In the genomic region with DNA sequence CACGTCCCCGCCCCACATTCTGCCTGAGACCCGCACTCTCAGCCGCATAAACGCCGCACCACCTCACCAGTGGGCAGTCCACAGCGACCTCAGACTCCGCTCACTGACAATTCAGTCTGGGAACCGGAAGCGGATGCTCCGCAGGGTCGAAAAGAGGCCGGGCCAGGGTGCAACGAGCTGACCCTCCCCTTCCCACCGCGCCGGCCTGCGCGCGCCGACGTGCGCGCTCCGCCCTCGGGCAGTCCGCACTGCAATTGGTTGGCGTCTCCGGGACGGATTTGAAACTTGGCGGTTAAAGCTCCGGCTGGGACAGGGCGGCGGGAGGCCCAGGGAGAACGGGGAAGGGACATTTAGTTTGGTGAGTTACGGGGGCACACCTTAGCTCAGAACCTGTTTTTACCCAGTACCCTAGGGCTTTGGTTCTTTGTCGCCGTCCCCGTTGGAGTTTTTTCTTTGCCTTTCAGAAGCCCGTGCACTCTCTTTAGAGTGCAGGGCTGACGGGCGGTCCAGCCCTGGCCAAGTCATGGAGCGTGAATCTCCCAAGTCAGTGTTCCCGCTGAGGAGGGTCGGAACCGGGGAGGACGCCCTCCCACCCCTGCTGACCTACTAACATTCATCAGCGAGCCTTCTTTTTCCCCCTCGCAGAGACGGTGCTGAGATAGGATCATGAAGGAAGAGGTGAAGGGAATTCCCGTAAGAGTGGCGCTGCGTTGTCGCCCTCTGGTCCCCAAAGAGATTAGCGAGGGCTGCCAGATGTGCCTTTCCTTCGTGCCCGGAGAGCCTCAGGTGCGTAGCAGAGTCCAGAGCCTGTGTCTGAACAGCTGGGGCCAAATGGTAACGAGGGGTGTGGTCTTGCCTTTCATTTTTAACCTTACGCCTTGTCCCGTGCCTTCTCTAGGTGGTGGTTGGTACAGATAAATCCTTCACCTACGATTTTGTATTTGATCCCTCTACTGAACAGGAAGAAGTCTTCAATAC, we compare ENCODE assay signal across 1 cellular context.
A peak's percentile ranks its signal among the peaks of the same experiment; 100 is the strongest.
TF ChIP-seq lines count a peak whose summit lies in the region.

A gene with protein sequence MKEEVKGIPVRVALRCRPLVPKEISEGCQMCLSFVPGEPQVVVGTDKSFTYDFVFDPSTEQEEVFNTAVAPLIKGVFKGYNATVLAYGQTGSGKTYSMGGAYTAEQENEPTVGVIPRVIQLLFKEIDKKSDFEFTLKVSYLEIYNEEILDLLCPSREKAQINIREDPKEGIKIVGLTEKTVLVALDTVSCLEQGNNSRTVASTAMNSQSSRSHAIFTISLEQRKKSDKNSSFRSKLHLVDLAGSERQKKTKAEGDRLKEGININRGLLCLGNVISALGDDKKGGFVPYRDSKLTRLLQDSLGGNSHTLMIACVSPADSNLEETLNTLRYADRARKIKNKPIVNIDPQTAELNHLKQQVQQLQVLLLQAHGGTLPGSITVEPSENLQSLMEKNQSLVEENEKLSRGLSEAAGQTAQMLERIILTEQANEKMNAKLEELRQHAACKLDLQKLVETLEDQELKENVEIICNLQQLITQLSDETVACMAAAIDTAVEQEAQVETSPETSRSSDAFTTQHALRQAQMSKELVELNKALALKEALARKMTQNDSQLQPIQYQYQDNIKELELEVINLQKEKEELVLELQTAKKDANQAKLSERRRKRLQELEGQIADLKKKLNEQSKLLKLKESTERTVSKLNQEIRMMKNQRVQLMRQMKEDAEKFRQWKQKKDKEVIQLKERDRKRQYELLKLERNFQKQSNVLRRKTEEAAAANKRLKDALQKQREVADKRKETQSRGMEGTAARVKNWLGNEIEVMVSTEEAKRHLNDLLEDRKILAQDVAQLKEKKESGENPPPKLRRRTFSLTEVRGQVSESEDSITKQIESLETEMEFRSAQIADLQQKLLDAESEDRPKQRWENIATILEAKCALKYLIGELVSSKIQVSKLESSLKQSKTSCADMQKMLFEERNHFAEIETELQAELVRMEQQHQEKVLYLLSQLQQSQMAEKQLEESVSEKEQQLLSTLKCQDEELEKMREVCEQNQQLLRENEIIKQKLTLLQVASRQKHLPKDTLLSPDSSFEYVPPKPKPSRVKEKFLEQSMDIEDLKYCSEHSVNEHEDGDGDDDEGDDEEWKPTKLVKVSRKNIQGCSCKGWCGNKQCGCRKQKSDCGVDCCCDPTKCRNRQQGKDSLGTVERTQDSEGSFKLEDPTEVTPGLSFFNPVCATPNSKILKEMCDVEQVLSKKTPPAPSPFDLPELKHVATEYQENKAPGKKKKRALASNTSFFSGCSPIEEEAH (plus strand): TSS at position 312 of the 978 bp plus-strand sequence. CDS start 355 bp downstream, at position 667.
A gene with protein sequence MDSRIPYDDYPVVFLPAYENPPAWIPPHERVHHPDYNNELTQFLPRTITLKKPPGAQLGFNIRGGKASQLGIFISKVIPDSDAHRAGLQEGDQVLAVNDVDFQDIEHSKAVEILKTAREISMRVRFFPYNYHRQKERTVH (minus strand): TSS at position 135 of the 978 bp plus-strand sequence. CDS start 586 bp downstream, outside the sequence.

TF ChIP-seq in HepG2, 621 proteins besides CTCF, POLR2A, EP300 and RAD21 (continued from another document and continues in another):
- peak; percentile 64; the same call in 1 of the 3 replicates for TF ChIP-seq MXI1 (IDR thresholded peaks at IDR 0.05; ENCODE audit: borderline replicate concordance, low read depth, low read length)
- no peak for TF ChIP-seq ZNF234 (CRISPR knock-in tag; conservative IDR thresholded peaks at IDR 0.05)
- no peak for TF ChIP-seq ZFAT (CRISPR knock-in tag; conservative IDR thresholded peaks at IDR 0.05)
- TF ChIP-seq, protein P1, sequence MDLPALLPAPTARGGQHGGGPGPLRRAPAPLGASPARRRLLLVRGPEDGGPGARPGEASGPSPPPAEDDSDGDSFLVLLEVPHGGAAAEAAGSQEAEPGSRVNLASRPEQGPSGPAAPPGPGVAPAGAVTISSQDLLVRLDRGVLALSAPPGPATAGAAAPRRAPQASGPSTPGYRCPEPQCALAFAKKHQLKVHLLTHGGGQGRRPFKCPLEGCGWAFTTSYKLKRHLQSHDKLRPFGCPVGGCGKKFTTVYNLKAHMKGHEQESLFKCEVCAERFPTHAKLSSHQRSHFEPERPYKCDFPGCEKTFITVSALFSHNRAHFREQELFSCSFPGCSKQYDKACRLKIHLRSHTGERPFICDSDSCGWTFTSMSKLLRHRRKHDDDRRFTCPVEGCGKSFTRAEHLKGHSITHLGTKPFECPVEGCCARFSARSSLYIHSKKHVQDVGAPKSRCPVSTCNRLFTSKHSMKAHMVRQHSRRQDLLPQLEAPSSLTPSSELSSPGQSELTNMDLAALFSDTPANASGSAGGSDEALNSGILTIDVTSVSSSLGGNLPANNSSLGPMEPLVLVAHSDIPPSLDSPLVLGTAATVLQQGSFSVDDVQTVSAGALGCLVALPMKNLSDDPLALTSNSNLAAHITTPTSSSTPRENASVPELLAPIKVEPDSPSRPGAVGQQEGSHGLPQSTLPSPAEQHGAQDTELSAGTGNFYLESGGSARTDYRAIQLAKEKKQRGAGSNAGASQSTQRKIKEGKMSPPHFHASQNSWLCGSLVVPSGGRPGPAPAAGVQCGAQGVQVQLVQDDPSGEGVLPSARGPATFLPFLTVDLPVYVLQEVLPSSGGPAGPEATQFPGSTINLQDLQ (CRISPR knock-in tag; IDR thresholded peaks at IDR 0.05) = no peak
- TF ChIP-seq TRIM24 (CRISPR knock-in tag; IDR thresholded peaks at IDR 0.05) = no peak
- no peak for TF ChIP-seq NFIC (IDR thresholded peaks at IDR 0.05; ENCODE audit: low read length)
- TF ChIP-seq, protein P2, sequence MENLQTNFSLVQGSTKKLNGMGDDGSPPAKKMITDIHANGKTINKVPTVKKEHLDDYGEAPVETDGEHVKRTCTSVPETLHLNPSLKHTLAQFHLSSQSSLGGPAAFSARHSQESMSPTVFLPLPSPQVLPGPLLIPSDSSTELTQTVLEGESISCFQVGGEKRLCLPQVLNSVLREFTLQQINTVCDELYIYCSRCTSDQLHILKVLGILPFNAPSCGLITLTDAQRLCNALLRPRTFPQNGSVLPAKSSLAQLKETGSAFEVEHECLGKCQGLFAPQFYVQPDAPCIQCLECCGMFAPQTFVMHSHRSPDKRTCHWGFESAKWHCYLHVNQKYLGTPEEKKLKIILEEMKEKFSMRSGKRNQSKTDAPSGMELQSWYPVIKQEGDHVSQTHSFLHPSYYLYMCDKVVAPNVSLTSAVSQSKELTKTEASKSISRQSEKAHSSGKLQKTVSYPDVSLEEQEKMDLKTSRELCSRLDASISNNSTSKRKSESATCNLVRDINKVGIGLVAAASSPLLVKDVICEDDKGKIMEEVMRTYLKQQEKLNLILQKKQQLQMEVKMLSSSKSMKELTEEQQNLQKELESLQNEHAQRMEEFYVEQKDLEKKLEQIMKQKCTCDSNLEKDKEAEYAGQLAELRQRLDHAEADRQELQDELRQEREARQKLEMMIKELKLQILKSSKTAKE (CRISPR knock-in tag; IDR thresholded peaks at IDR 0.05; ENCODE audit: borderline replicate concordance) = 0 out of 2 replicates have a peak, but pooled peaks have one; percentile 19
- TF ChIP-seq, protein P3, sequence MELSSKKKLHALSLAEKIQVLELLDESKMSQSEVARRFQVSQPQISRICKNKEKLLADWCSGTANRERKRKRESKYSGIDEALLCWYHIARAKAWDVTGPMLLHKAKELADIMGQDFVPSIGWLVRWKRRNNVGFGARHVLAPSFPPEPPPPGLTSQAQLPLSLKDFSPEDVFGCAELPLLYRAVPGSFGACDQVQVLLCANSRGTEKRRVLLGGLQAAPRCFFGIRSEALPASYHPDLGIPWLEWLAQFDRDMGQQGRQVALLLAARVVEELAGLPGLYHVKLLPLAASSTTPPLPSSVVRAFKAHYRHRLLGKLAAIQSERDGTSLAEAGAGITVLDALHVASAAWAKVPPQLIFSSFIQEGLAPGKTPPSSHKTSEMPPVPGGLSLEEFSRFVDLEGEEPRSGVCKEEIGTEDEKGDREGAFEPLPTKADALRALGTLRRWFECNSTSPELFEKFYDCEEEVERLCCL (CRISPR knock-in tag; IDR thresholded peaks at IDR 0.05; ENCODE audit: borderline replicate concordance) = no peak
- TF ChIP-seq, protein P4, sequence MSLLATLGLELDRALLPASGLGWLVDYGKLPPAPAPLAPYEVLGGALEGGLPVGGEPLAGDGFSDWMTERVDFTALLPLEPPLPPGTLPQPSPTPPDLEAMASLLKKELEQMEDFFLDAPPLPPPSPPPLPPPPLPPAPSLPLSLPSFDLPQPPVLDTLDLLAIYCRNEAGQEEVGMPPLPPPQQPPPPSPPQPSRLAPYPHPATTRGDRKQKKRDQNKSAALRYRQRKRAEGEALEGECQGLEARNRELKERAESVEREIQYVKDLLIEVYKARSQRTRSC (CRISPR knock-in tag; IDR thresholded peaks at IDR 0.05; ENCODE audit: low read depth) = no peak
- TF ChIP-seq, protein P5, sequence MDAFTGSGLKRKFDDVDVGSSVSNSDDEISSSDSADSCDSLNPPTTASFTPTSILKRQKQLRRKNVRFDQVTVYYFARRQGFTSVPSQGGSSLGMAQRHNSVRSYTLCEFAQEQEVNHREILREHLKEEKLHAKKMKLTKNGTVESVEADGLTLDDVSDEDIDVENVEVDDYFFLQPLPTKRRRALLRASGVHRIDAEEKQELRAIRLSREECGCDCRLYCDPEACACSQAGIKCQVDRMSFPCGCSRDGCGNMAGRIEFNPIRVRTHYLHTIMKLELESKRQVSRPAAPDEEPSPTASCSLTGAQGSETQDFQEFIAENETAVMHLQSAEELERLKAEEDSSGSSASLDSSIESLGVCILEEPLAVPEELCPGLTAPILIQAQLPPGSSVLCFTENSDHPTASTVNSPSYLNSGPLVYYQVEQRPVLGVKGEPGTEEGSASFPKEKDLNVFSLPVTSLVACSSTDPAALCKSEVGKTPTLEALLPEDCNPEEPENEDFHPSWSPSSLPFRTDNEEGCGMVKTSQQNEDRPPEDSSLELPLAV (CRISPR knock-in tag; conservative IDR thresholded peaks at IDR 0.05; ENCODE audit: low read depth) = no peak
- no peak for TF ChIP-seq ELF4 (CRISPR knock-in tag; IDR thresholded peaks at IDR 0.05; ENCODE audit: borderline replicate concordance)
- TF ChIP-seq GPN1 (CRISPR knock-in tag; IDR thresholded peaks at IDR 0.05; ENCODE audit: borderline replicate concordance) = no peak
- TF ChIP-seq EHMT2 (IDR thresholded peaks at IDR 0.05; ENCODE audit: borderline replicate concordance, low read depth, low read length) = no peak
- TF ChIP-seq HNRNPUL1 (IDR thresholded peaks at IDR 0.05; ENCODE audit: low read depth, low read length) = no peak
- TF ChIP-seq BCL6 (CRISPR knock-in tag; IDR thresholded peaks at IDR 0.05) = no peak
- no peak for TF ChIP-seq ZNF678 (CRISPR knock-in tag; IDR thresholded peaks at IDR 0.05)
- no peak for TF ChIP-seq ZMYM2 (CRISPR knock-in tag; IDR thresholded peaks at IDR 0.05)
- TF ChIP-seq ZNF260 (CRISPR knock-in tag; IDR thresholded peaks at IDR 0.05; ENCODE audit: borderline replicate concordance, low read depth) = no peak
- TF ChIP-seq, protein P6, sequence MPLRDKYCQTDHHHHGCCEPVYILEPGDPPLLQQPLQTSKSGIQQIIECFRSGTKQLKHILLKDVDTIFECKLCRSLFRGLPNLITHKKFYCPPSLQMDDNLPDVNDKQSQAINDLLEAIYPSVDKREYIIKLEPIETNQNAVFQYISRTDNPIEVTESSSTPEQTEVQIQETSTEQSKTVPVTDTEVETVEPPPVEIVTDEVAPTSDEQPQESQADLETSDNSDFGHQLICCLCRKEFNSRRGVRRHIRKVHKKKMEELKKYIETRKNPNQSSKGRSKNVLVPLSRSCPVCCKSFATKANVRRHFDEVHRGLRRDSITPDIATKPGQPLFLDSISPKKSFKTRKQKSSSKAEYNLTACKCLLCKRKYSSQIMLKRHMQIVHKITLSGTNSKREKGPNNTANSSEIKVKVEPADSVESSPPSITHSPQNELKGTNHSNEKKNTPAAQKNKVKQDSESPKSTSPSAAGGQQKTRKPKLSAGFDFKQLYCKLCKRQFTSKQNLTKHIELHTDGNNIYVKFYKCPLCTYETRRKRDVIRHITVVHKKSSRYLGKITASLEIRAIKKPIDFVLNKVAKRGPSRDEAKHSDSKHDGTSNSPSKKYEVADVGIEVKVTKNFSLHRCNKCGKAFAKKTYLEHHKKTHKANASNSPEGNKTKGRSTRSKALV (CRISPR knock-in tag; IDR thresholded peaks at IDR 0.05) = no peak
- peak; percentile 45; the same call in 1 of the 2 replicates for TF ChIP-seq ZMYM4 (CRISPR knock-in tag; IDR thresholded peaks at IDR 0.05)
- no peak; the same call in 1 of the 2 replicates for TF ChIP-seq CREM (IDR thresholded peaks at IDR 0.05)
- TF ChIP-seq CREM (CRISPR knock-in tag; IDR thresholded peaks at IDR 0.05) = no peak
- TF ChIP-seq DMAP1 (CRISPR knock-in tag; IDR thresholded peaks at IDR 0.05) = peak; percentile 19; the same call in 1 of the 2 replicates
- TF ChIP-seq CBFB (CRISPR knock-in tag; IDR thresholded peaks at IDR 0.05) = no peak
- TF ChIP-seq, protein P7, sequence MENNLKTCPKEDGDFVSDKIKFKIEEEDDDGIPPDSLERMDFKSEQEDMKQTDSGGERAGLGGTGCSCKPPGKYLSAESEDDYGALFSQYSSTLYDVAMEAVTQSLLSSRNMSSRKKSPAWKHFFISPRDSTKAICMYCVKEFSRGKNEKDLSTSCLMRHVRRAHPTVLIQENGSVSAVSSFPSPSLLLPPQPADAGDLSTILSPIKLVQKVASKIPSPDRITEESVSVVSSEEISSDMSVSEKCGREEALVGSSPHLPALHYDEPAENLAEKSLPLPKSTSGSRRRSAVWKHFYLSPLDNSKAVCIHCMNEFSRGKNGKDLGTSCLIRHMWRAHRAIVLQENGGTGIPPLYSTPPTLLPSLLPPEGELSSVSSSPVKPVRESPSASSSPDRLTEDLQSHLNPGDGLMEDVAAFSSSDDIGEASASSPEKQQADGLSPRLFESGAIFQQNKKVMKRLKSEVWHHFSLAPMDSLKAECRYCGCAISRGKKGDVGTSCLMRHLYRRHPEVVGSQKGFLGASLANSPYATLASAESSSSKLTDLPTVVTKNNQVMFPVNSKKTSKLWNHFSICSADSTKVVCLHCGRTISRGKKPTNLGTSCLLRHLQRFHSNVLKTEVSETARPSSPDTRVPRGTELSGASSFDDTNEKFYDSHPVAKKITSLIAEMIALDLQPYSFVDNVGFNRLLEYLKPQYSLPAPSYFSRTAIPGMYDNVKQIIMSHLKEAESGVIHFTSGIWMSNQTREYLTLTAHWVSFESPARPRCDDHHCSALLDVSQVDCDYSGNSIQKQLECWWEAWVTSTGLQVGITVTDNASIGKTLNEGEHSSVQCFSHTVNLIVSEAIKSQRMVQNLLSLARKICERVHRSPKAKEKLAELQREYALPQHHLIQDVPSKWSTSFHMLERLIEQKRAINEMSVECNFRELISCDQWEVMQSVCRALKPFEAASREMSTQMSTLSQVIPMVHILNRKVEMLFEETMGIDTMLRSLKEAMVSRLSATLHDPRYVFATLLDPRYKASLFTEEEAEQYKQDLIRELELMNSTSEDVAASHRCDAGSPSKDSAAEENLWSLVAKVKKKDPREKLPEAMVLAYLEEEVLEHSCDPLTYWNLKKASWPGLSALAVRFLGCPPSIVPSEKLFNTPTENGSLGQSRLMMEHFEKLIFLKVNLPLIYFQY (CRISPR knock-in tag; IDR thresholded peaks at IDR 0.05; ENCODE audit: borderline replicate concordance) = no peak
- TF ChIP-seq YY1 (IDR thresholded peaks at IDR 0.05; ENCODE audit: insufficient read depth, insufficient replicate concordance, low read depth, low read length) = no peak
